In genomic region chr11:34890812-34891211, GRCh38 we compare ENCODE assay signal across 1 cellular context.
A peak's percentile ranks its signal among the peaks of the same experiment; 100 is the strongest.
TF ChIP-seq lines count a peak whose summit lies in the region.

No MANE protein-coding gene starts in this region.

TF ChIP-seq in K562, 482 proteins besides CTCF, POLR2A, EP300 and RAD21:
- TF ChIP-seq RFX5 (IDR thresholded peaks at IDR 0.05; ENCODE audit: low read depth, low read length) (no peak), SMC3 (conservative IDR thresholded peaks at IDR 0.05; ENCODE audit: insufficient read depth, low read depth, low read length) (peak; percentile 51; the same call in 1 of the 2 replicates), POLR2H (tag; IDR thresholded peaks at IDR 0.05; ENCODE audit: low read depth) (peak; percentile 54; the same call in 1 of the 2 replicates), NCOA6 (IDR thresholded peaks at IDR 0.05) (no peak), RFX1 (IDR thresholded peaks at IDR 0.05) (no peak), MEIS2 (IDR thresholded peaks at IDR 0.05; ENCODE audit: partially characterized antibody) (peak; percentile 98), IFI16 (CRISPR knock-in tag; IDR thresholded peaks at IDR 0.05) (no peak), DEAF1 (CRISPR knock-in tag; IDR thresholded peaks at IDR 0.05) (peak; percentile 89), PBX2 (CRISPR knock-in tag; IDR thresholded peaks at IDR 0.05; ENCODE audit: low read depth) (no peak), PBX2 (tag; conservative IDR thresholded peaks at IDR 0.05; ENCODE audit: low read depth) (peak; percentile 97)
- TF ChIP-seq, protein P1, sequence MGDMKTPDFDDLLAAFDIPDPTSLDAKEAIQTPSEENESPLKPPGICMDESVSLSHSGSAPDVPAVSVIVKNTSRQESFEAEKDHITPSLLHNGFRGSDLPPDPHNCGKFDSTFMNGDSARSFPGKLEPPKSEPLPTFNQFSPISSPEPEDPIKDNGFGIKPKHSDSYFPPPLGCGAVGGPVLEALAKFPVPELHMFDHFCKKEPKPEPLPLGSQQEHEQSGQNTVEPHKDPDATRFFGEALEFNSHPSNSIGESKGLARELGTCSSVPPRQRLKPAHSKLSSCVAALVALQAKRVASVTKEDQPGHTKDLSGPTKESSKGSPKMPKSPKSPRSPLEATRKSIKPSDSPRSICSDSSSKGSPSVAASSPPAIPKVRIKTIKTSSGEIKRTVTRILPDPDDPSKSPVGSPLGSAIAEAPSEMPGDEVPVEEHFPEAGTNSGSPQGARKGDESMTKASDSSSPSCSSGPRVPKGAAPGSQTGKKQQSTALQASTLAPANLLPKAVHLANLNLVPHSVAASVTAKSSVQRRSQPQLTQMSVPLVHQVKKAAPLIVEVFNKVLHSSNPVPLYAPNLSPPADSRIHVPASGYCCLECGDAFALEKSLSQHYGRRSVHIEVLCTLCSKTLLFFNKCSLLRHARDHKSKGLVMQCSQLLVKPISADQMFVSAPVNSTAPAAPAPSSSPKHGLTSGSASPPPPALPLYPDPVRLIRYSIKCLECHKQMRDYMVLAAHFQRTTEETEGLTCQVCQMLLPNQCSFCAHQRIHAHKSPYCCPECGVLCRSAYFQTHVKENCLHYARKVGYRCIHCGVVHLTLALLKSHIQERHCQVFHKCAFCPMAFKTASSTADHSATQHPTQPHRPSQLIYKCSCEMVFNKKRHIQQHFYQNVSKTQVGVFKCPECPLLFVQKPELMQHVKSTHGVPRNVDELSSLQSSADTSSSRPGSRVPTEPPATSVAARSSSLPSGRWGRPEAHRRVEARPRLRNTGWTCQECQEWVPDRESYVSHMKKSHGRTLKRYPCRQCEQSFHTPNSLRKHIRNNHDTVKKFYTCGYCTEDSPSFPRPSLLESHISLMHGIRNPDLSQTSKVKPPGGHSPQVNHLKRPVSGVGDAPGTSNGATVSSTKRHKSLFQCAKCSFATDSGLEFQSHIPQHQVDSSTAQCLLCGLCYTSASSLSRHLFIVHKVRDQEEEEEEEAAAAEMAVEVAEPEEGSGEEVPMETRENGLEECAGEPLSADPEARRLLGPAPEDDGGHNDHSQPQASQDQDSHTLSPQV (IDR thresholded peaks at IDR 0.05), result 0 out of 2 replicates have a peak, but pooled peaks have one; percentile 24
- TF ChIP-seq, protein P2, sequence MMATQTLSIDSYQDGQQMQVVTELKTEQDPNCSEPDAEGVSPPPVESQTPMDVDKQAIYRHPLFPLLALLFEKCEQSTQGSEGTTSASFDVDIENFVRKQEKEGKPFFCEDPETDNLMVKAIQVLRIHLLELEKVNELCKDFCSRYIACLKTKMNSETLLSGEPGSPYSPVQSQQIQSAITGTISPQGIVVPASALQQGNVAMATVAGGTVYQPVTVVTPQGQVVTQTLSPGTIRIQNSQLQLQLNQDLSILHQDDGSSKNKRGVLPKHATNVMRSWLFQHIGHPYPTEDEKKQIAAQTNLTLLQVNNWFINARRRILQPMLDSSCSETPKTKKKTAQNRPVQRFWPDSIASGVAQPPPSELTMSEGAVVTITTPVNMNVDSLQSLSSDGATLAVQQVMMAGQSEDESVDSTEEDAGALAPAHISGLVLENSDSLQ (IDR thresholded peaks at IDR 0.05), result peak; percentile 95
